In genomic region chr6:12911387-12911960, GRCh38 we compare ENCODE assay signal across 9 cellular contexts.
DNase-seq lines count a peak whose midpoint lies in the region; ATAC-seq, FAIRE-seq and TF ChIP-seq lines count a peak whose summit lies in the region.
"Had no signal": no experiment of that assay in that cellular context is flagged by ENCODE, and none has a peak within 500 bp of the region (broad histone marks: within the 10 kb centered on the region; RNA-seq: fewer than 3 reads in every experiment).

No MANE protein-coding gene starts in this region.

- peak; percentile 42 for TF ChIP-seq CTCF in D721Med (IDR thresholded peaks at IDR 0.05; ENCODE audit: insufficient read depth, missing control alignments)
- peak; percentile 76 for TF ChIP-seq CTCF in type B pancreatic cell (conservative IDR thresholded peaks at IDR 0.05)

- ATAC-seq in GM21723 (IDR thresholded peaks at IDR 0.05; ENCODE audit: unreplicated experiment) (no peak), HG02981 (IDR thresholded peaks at IDR 0.05; ENCODE audit: unreplicated experiment) (no peak)

- peaks cover 24% of the 10 kb centered on the region for H3K27me3 Mint-ChIP-seq in type B pancreatic cell

- no peak overlapping the region for H3K9ac ChIP-seq in SK-N-MC (ENCODE audit: insufficient read length)

- no peaks in the 10 kb centered on the region for H3K36me3 ChIP-seq in SK-N-MC (ENCODE audit: insufficient read depth, low read length)

- H3K9me3 Mint-ChIP-seq in type B pancreatic cell = no peaks in the 10 kb centered on the region
- H3K9me3 Mint-ChIP-seq: IgD-negative memory B cell had no signal

- peaks cover 5% of the 10 kb centered on the region for H3K4me1 Mint-ChIP-seq in type B pancreatic cell (ENCODE audit: unreplicated experiment)

- H3K4me3 ChIP-seq in SK-N-MC = no peak overlapping the region

- peak; percentile 67 for FAIRE-seq in D721Med (lab: Jason Lieb, UNC)

- DNase-seq in D721Med (ENCODE audit: insufficient read length, low spot score) (no peak), Kasumi-1 (lab: John Stamatoyannopoulos, UW) (peak; percentile 73 to 79), SK-N-MC (ENCODE audit: low read depth, low spot score) (peak; percentile 47), glomerular endothelial cell (ENCODE audit: extremely low read depth, low read depth, low spot score) (peak; percentile 34), type B pancreatic cell (ENCODE audit: extremely low spot score, unreplicated experiment) (no peak), UCSD-AML1 (lab: John Stamatoyannopoulos, UW; ENCODE audit: unreplicated experiment) (no peak)

- no peaks in the 10 kb centered on the region for H3K9me3 ChIP-seq in SK-N-MC (ENCODE audit: low read depth, low read length)

- no peak overlapping the region for H3K4me3 Mint-ChIP-seq in type B pancreatic cell
- H3K4me3 Mint-ChIP-seq: IgD-negative memory B cell had no signal

- H3K36me3 Mint-ChIP-seq in type B pancreatic cell = no peaks in the 10 kb centered on the region

- no peak overlapping the region for H3K27ac Mint-ChIP-seq in type B pancreatic cell
- H3K27ac Mint-ChIP-seq: IgD-negative memory B cell had no signal

- no peak overlapping the region for H3K27ac ChIP-seq in SK-N-MC

Comparison
In these comparisons a context has a peak if more than half of its experiments do, and no peak if none do; other contexts are left out.
1. DNase-seq: peak in Kasumi-1 (2 of 2), SK-N-MC (single experiment) and glomerular endothelial cell (single experiment); none in D721Med (single experiment), type B pancreatic cell (single experiment) and UCSD-AML1 (single experiment).